ENCODE assay signal across 20 cellular contexts in the genomic region with DNA sequence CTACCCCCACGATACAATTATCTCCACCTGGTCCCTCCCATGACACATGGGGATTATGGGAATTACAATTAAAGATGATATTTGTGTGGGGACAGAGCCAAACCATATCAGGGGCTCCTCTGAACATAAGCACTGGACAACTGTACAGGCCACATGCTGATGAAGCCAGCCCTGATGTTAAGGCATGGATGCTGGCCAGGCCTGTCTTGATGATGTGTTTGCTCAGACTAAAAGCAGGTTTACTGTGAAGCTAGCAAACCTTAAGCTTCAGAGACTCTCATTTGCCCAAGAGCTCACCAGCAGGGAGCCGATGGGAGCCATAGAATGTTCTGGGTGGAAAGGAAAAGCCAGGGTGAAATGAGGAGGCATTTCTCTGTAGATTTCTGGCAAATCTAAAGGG.
"Had no signal": no experiment of that assay in that cellular context is flagged by ENCODE, and none has a peak within 500 bp of the region (broad histone marks: within the 10 kb centered on the region; RNA-seq: fewer than 3 reads in every experiment).

No MANE protein-coding gene starts in this region.

- H3K36me3 Mint-ChIP-seq: IgD-negative memory B cell had no signal

- H3K27ac Mint-ChIP-seq: IgD-negative memory B cell had no signal

- H3K27me3 ChIP-seq: SJSA1 had no signal

- H3K27ac ChIP-seq: KMS-11, SJSA1, SK-N-MC had no signal

- H3K4me1 ChIP-seq: SJSA1 had no signal

- FAIRE-seq: K562, RCC 7860 had no signal

- H3K4me3 ChIP-seq: K562, SJSA1, SK-N-MC had no signal

- H3K9me3 ChIP-seq: SJSA1 had no signal

- H3K9ac ChIP-seq: KMS-11 had no signal

- H3K4me1 Mint-ChIP-seq: IgD-negative memory B cell had no signal

- ATAC-seq: K562 had no signal

- H3K4me2 ChIP-seq: KMS-11 had no signal

- H3K4me3 Mint-ChIP-seq: IgD-negative memory B cell had no signal

- DNase-seq: Kasumi-1, MM.1S, NCI-H1436, NCI-H187, NCI-H2029, NCI-H2171, NCI-H226, NCI-H446, NCI-H510A, NCI-H524 treated with DMSO at 0.1 percent for 48 hours, NCI-H82, Right ventricle myocardium superior, RPMI8226, SIG-M5 had no signal

- H3K36me3 ChIP-seq: SJSA1 had no signal
